1 cellular context compared by ENCODE assay signal in the genomic region with DNA sequence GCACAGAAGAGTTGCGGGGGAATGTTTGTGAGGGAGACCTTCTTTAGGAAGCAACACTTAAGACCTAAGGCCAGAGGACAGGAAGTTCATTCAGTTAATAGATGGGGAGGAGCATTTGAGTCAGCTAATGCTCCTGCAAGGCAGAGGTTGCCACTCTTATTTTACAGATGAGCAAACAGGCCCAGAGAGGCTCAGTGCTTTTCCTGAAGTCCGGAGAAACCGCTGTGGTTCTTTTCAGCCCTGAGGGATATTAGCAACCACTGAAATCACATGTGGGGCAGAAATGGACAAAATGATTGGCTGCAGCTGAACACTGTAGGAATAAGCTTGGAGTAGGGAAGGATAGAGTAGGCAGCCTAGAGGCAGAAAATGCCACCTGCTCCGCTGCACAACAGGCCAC.
TF ChIP-seq lines count a peak whose summit lies in the region.

No MANE protein-coding gene starts in this region.

TF ChIP-seq in H1, 55 proteins besides CTCF, POLR2A, EP300 and RAD21:
- TF ChIP-seq HDAC6 (IDR thresholded peaks at IDR 0.05; ENCODE audit: low read depth, low read length) (no peak), CTBP2 (IDR thresholded peaks at IDR 0.05; ENCODE audit: borderline replicate concordance, insufficient read depth, insufficient read length, low read length) (no peak), SIRT6 (IDR thresholded peaks at IDR 0.05; ENCODE audit: low read length) (no peak)
